1 cellular context compared by ENCODE assay signal in the genomic region with DNA sequence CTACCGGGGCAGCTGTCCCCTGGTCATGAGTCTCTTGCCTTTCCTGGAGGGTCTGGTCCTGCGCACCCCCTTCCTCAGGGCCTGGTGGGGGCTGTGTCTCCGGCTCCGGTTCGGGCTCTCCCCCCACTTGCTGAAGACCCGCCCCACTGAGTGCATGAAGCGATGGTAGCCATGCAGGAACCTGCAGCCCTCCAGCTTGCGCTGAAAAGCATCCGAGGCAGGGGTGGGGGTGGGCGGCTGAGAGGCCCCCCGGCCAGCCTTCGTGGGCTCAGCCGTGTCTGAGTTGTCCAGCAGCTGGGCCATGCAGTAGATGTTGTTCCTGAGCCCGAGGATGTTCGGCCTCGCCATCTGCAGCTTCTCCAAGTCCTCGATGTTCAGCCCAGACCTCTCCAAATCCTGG.
TF ChIP-seq lines count a peak whose summit lies in the region.

No MANE protein-coding gene starts in this region.

TF ChIP-seq in SK-N-SH treated with all-trans-retinoic acid at 6 μM for 48 hours, 23 proteins besides CTCF, POLR2A, EP300 and RAD21 (continued from another document):
- TF ChIP-seq, protein P1, sequence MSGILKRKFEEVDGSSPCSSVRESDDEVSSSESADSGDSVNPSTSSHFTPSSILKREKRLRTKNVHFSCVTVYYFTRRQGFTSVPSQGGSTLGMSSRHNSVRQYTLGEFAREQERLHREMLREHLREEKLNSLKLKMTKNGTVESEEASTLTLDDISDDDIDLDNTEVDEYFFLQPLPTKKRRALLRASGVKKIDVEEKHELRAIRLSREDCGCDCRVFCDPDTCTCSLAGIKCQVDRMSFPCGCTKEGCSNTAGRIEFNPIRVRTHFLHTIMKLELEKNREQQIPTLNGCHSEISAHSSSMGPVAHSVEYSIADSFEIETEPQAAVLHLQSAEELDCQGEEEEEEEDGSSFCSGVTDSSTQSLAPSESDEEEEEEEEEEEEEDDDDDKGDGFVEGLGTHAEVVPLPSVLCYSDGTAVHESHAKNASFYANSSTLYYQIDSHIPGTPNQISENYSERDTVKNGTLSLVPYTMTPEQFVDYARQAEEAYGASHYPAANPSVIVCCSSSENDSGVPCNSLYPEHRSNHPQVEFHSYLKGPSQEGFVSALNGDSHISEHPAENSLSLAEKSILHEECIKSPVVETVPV (CRISPR knock-in tag; IDR thresholded peaks at IDR 0.05): no peak
